20 cellular contexts compared by ENCODE assay signal in the genomic region with DNA sequence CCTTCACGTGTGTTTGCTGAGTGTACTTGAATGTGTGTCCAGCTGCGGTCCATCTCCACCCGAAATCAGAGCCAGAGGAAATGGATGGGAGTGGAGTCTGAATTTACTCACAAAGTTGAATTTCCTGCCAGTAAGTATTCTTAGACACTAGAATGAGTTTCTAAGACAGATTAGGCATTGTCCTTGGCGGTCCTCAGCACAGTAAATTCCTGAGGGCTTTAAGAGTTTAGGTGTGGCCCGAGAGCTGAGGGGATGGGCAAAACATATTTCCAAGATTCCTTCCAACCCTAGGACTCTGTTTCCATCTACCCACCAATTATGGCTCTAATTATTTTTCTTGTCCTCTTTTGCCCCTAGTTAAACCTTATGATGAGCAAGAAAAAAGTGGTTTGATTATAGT.
DNase-seq lines count a peak whose midpoint lies in the region; ATAC-seq and TF ChIP-seq lines count a peak whose summit lies in the region.
"Had no signal": no experiment of that assay in that cellular context is flagged by ENCODE, and none has a peak within 500 bp of the region (broad histone marks: within the 10 kb centered on the region; RNA-seq: fewer than 3 reads in every experiment).

No MANE protein-coding gene starts in this region.

- H3K9me3 Mint-ChIP-seq in activated naive CD8-positive, alpha-beta T cell treated with anti-CD3 and anti-CD28 coated beads, Interleukin-2, amount 50 U/mL, for 24 hours = no peaks in the 10 kb centered on the region
- peaks cover 14% of the 10 kb centered on the region for H3K9me3 Mint-ChIP-seq in nephron progenitor cell
- H3K9me3 Mint-ChIP-seq: activated T-helper 2 cell treated with anti-CD3 and anti-CD28 coated beads, Interferon-gamma antibody, Interleukin-2, Interleukin-4, amounts not matched to agents 10 μg/mL and 5 μg/mL and 100 μg/mL, durations not matched to agents 14 hours and 24 hours and 36 hours had no signal

- ATAC-seq in lower lobe of right lung = peak in 1 of 2 donors; percentile 54
- ATAC-seq in activated naive CD8-positive, alpha-beta T cell treated with anti-CD3 and anti-CD28 coated beads, Interleukin-2, amount 50 U/mL, for 24 hours = no peak

- no peak overlapping the region for H3K4me3 Mint-ChIP-seq in activated naive CD8-positive, alpha-beta T cell treated with anti-CD3 and anti-CD28 coated beads, Interleukin-2, amount 50 U/mL, for 24 hours
- no peak overlapping the region for H3K4me3 Mint-ChIP-seq in nephron progenitor cell
- H3K4me3 Mint-ChIP-seq: CD8-positive, alpha-beta memory T cell had no signal

- H3K36me3 ChIP-seq in lower lobe of right lung = no peaks in the 10 kb centered on the region
- H3K36me3 ChIP-seq in uterus = no peaks in the 10 kb centered on the region
- H3K36me3 ChIP-seq: neutrophil, right lobe of liver had no signal

- H3K27me3 ChIP-seq in lower lobe of right lung (ENCODE audit: low read depth) = no peaks in the 10 kb centered on the region
- no peaks in the 10 kb centered on the region for H3K27me3 ChIP-seq in uterus
- H3K27me3 ChIP-seq: neutrophil, right lobe of liver had no signal

- H3K27ac Mint-ChIP-seq in activated naive CD8-positive, alpha-beta T cell treated with anti-CD3 and anti-CD28 coated beads, Interleukin-2, amount 50 U/mL, for 24 hours = no peak overlapping the region
- no peak overlapping the region for H3K27ac Mint-ChIP-seq in nephron progenitor cell
- H3K27ac Mint-ChIP-seq: activated T-helper 2 cell treated with anti-CD3 and anti-CD28 coated beads, Interferon-gamma antibody, Interleukin-2, Interleukin-4, amounts not matched to agents 10 μg/mL and 5 μg/mL and 100 μg/mL, durations not matched to agents 14 hours and 24 hours and 36 hours; CD8-positive, alpha-beta memory T cell had no signal

- TF ChIP-seq CTCF in lower lobe of right lung (IDR thresholded peaks at IDR 0.05) (no peak), uterus (IDR thresholded peaks at IDR 0.05) (no peak), nephron progenitor cell (IDR thresholded peaks at IDR 0.05) (no peak)

- H3K9me3 ChIP-seq in lower lobe of right lung = no peaks in the 10 kb centered on the region
- H3K9me3 ChIP-seq in uterus = no peaks in the 10 kb centered on the region
- H3K9me3 ChIP-seq: neutrophil, right lobe of liver had no signal

- no peaks in the 10 kb centered on the region for H3K36me3 Mint-ChIP-seq in activated naive CD8-positive, alpha-beta T cell treated with anti-CD3 and anti-CD28 coated beads, Interleukin-2, amount 50 U/mL, for 24 hours (ENCODE audit: low read depth)
- H3K36me3 Mint-ChIP-seq in nephron progenitor cell (ENCODE audit: low read depth) = no peaks in the 10 kb centered on the region
- H3K36me3 Mint-ChIP-seq: CD8-positive, alpha-beta memory T cell had no signal

- DNase-seq in H4 (ENCODE audit: low spot score) = peak; percentile 30
- peak; percentile 15 for DNase-seq in dermis blood vessel endothelial cell
- no peak for DNase-seq in lower lobe of right lung
- DNase-seq in uterus = no peak
- no peak for DNase-seq in activated naive CD8-positive, alpha-beta T cell treated with anti-CD3 and anti-CD28 coated beads, Interleukin-2, amount 50 U/mL, for 24 hours
- DNase-seq in head of caudate nucleus = no peak
- DNase-seq in nephron progenitor cell = no peak
- DNase-seq: activated CD4-positive, CD25-positive, alpha-beta regulatory T cell; CD8-positive, alpha-beta memory T cell; cerebellar nuclear complex; H7; islet precursor cell; Karpas-422; midbrain; NCI-H1436; NCI-H345; right lobe of liver; stimulated activated CD4-positive, alpha-beta T cell treated with anti-CD3 and anti-CD28 coated beads, Interleukin-2, amount 100 ng/mL, for 48 hours had no signal

- H3K4me1 Mint-ChIP-seq in activated naive CD8-positive, alpha-beta T cell treated with anti-CD3 and anti-CD28 coated beads, Interleukin-2, amount 50 U/mL, for 24 hours = no peaks in the 10 kb centered on the region
- peaks cover 18% of the 10 kb centered on the region for H3K4me1 Mint-ChIP-seq in nephron progenitor cell
- H3K4me1 Mint-ChIP-seq: CD8-positive, alpha-beta memory T cell had no signal

- H3K4me1 ChIP-seq in lower lobe of right lung (peaks cover 8% of the 10 kb centered on the region), uterus (no peaks in the 10 kb centered on the region)
- H3K4me1 ChIP-seq: right lobe of liver had no signal

- intact Hi-C loops in lower lobe of right lung (cut with DNase I) = no loop called here
- intact Hi-C loops in uterus (cut with DNase I; ENCODE audit: low total_unique reads) = no loop called here
- intact Hi-C loops in head of caudate nucleus (cut with DNase I) = no loop called here

- H3K4me3 ChIP-seq in lower lobe of right lung = no peak overlapping the region
- no peak overlapping the region for H3K4me3 ChIP-seq in uterus
- H3K4me3 ChIP-seq: right lobe of liver had no signal

- H3K27me3 Mint-ChIP-seq in activated naive CD8-positive, alpha-beta T cell treated with anti-CD3 and anti-CD28 coated beads, Interleukin-2, amount 50 U/mL, for 24 hours = peaks cover under 1% of the 10 kb centered on the region
- no peaks in the 10 kb centered on the region for H3K27me3 Mint-ChIP-seq in nephron progenitor cell (ENCODE audit: low read depth, poor library complexity)

- H3K27ac ChIP-seq in lower lobe of right lung (peak overlapping the region; percentile 26), uterus (peak overlapping the region; percentile 24 to 38)
- H3K27ac ChIP-seq: neutrophil, right lobe of liver had no signal

- no peak for TF ChIP-seq POLR2A in uterus (IDR thresholded peaks at IDR 0.05)

Comparison
In these comparisons a context has a peak if more than half of its experiments do, and no peak if none do; other contexts are left out.
1. DNase-seq: peak in H4 (single experiment) and dermis blood vessel endothelial cell (single experiment); none in lower lobe of right lung (single experiment), uterus (0 of 2), activated naive CD8-positive, alpha-beta T cell treated with anti-CD3 and anti-CD28 coated beads, Interleukin-2, amount 50 U/mL, for 24 hours (single experiment), head of caudate nucleus (0 of 42) and nephron progenitor cell (single experiment).